1 cellular context compared by ENCODE assay signal in the genomic region with DNA sequence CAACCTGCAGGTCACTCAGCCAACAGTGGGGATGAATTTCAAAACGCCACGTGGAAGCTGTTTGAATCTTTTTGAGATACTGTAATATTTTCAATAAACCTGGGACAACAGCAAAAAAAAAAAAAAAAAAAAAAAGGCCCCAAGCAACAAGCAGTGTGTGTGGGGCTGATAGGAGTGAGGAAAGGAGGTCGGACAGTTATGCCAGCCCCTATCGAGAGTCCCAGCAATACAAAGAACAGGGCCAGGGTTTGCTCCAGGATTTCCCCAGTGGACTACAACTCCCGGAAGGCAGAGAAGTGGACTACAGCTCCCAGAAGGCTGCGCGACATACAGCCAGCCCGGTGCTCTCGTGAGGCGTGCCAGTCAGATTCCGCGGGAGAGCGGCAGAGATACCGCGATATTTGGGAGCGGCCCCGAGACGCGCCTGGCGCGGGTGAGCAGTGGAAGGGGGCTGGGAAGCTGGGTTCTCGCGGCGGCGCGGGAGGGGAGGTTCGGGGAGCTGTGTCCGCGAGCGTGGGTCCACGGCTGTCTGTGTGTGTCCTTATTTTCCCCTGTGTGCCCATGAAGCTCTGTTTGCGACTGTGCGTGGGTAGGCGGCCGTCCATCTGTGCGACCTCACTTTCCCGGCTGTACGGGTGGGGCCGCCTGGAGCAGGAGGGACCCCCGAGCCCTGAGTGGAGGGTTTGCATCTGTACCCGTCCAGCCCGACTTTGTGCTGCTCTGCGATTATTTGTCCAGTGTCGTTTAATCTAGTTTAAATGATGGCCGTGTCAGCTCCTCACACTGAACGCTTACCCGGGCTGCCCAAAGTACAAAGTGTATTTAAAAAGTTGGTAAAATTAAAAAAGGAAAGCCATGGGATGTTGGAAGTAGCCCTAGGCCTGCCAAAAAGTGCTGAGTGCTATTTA.
TF ChIP-seq lines count a peak whose summit lies in the region.

A gene with protein sequence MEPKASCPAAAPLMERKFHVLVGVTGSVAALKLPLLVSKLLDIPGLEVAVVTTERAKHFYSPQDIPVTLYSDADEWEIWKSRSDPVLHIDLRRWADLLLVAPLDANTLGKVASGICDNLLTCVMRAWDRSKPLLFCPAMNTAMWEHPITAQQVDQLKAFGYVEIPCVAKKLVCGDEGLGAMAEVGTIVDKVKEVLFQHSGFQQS (plus strand): TSS at position 397 of the 908 bp plus-strand sequence. CDS start 4,729 bp downstream, outside the sequence.

TF ChIP-seq in WTC11, 78 proteins besides CTCF, POLR2A, EP300 and RAD21 (continued from another document):
- TF ChIP-seq, protein P1, sequence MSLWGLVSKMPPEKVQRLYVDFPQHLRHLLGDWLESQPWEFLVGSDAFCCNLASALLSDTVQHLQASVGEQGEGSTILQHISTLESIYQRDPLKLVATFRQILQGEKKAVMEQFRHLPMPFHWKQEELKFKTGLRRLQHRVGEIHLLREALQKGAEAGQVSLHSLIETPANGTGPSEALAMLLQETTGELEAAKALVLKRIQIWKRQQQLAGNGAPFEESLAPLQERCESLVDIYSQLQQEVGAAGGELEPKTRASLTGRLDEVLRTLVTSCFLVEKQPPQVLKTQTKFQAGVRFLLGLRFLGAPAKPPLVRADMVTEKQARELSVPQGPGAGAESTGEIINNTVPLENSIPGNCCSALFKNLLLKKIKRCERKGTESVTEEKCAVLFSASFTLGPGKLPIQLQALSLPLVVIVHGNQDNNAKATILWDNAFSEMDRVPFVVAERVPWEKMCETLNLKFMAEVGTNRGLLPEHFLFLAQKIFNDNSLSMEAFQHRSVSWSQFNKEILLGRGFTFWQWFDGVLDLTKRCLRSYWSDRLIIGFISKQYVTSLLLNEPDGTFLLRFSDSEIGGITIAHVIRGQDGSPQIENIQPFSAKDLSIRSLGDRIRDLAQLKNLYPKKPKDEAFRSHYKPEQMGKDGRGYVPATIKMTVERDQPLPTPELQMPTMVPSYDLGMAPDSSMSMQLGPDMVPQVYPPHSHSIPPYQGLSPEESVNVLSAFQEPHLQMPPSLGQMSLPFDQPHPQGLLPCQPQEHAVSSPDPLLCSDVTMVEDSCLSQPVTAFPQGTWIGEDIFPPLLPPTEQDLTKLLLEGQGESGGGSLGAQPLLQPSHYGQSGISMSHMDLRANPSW (CRISPR knock-in tag; conservative IDR thresholded peaks at IDR 0.05; ENCODE audit: low read depth), result no peak
- TF ChIP-seq MYBL2 (CRISPR knock-in tag; IDR thresholded peaks at IDR 0.05) (0 out of 2 replicates have a peak, but pooled peaks have one; percentile 59), FOXJ3 (CRISPR knock-in tag; IDR thresholded peaks at IDR 0.05; ENCODE audit: borderline replicate concordance) (no peak), FOXK1 (CRISPR knock-in tag; IDR thresholded peaks at IDR 0.05) (no peak; the same call in none of the 2 replicates), ETV6 (CRISPR knock-in tag; IDR thresholded peaks at IDR 0.05) (peak; percentile 87; the same call in 1 of the 2 replicates)
- TF ChIP-seq, protein P2, sequence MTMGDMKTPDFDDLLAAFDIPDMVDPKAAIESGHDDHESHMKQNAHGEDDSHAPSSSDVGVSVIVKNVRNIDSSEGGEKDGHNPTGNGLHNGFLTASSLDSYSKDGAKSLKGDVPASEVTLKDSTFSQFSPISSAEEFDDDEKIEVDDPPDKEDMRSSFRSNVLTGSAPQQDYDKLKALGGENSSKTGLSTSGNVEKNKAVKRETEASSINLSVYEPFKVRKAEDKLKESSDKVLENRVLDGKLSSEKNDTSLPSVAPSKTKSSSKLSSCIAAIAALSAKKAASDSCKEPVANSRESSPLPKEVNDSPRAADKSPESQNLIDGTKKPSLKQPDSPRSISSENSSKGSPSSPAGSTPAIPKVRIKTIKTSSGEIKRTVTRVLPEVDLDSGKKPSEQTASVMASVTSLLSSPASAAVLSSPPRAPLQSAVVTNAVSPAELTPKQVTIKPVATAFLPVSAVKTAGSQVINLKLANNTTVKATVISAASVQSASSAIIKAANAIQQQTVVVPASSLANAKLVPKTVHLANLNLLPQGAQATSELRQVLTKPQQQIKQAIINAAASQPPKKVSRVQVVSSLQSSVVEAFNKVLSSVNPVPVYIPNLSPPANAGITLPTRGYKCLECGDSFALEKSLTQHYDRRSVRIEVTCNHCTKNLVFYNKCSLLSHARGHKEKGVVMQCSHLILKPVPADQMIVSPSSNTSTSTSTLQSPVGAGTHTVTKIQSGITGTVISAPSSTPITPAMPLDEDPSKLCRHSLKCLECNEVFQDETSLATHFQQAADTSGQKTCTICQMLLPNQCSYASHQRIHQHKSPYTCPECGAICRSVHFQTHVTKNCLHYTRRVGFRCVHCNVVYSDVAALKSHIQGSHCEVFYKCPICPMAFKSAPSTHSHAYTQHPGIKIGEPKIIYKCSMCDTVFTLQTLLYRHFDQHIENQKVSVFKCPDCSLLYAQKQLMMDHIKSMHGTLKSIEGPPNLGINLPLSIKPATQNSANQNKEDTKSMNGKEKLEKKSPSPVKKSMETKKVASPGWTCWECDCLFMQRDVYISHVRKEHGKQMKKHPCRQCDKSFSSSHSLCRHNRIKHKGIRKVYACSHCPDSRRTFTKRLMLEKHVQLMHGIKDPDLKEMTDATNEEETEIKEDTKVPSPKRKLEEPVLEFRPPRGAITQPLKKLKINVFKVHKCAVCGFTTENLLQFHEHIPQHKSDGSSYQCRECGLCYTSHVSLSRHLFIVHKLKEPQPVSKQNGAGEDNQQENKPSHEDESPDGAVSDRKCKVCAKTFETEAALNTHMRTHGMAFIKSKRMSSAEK (CRISPR knock-in tag; IDR thresholded peaks at IDR 0.05; ENCODE audit: borderline replicate concordance), result no peak
- TF ChIP-seq, protein P3, sequence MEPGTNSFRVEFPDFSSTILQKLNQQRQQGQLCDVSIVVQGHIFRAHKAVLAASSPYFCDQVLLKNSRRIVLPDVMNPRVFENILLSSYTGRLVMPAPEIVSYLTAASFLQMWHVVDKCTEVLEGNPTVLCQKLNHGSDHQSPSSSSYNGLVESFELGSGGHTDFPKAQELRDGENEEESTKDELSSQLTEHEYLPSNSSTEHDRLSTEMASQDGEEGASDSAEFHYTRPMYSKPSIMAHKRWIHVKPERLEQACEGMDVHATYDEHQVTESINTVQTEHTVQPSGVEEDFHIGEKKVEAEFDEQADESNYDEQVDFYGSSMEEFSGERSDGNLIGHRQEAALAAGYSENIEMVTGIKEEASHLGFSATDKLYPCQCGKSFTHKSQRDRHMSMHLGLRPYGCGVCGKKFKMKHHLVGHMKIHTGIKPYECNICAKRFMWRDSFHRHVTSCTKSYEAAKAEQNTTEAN (CRISPR knock-in tag; IDR thresholded peaks at IDR 0.05), result no peak
